ENCODE assay signal across 23 cellular contexts in the genomic region with DNA sequence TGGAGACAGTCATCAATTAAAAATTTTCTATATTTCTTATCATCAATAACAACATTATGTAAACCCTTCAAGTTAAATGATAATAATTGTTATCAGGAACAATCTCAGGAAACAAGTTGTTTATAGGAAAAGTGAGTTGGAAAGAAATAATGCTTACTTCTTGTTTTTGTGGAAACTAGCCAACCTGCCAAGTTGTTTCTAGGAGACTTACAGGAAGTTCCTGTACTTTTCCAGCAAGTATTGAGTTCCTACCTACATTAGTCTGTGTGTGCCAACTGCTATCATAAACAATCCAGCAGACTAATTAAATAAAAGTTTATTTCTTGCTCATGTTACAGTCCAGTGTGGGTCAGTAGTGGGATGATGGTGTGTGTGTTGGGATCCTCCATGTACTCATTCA. TPM values are rescaled to one million over a fixed set of nuclear protein-coding genes. Genes with fewer than 3 reads are reported as not detected.
DNase-seq lines count a peak whose midpoint lies in the region; ATAC-seq and TF ChIP-seq lines count a peak whose summit lies in the region.
"Had no signal": no experiment of that assay in that cellular context is flagged by ENCODE, and none has a peak within 500 bp of the region (broad histone marks: within the 10 kb centered on the region; RNA-seq: fewer than 3 reads in every experiment).

No MANE protein-coding gene starts in this region.

- H3K4me3 ChIP-seq in subcutaneous abdominal adipose tissue (ENCODE audit: low read depth in 1 of 5, low read length in 5 of 5) (no peak overlapping the region), gastroesophageal sphincter (no peak overlapping the region)
- H3K4me3 ChIP-seq: BLaER1 treated with 17β-estradiol and CSF1 and Interleukin-3, amounts not matched to agents 10 nM and 100 nM; GM12878; HAP-1 had no signal

- peak overlapping the region; percentile 2 for H3K27ac ChIP-seq in subcutaneous abdominal adipose tissue (ENCODE audit: low read depth, low read length)
- no peak overlapping the region for H3K27ac ChIP-seq in gastroesophageal sphincter
- H3K27ac ChIP-seq: 22Rv1; BLaER1 treated with 17β-estradiol and CSF1 and Interleukin-3, amounts not matched to agents 10 nM and 100 nM had no signal

- H3K9me3 ChIP-seq in subcutaneous abdominal adipose tissue (ENCODE audit: control insufficient read depth in 5 of 5, low read length in 5 of 5) (peaks cover 0 to 3% (median 0%) of the 10 kb centered on the region in 5 donors), gastroesophageal sphincter (peaks cover 0 to 14% (median 0%) of the 10 kb centered on the region in 3 donors)
- H3K9me3 ChIP-seq: HAP-1 had no signal

- H3K9ac ChIP-seq in subcutaneous abdominal adipose tissue (ENCODE audit: low read length in 5 of 5): no peak overlapping the region
- H3K9ac ChIP-seq: BLaER1 treated with 17β-estradiol and CSF1 and Interleukin-3, amounts not matched to agents 10 nM and 100 nM had no signal

- peaks cover 8% of the 10 kb centered on the region for H3K27me3 Mint-ChIP-seq in activated CD4-positive, alpha-beta memory T cell treated with anti-CD3 and anti-CD28 coated beads for 36 hours

- peaks cover 12% of the 10 kb centered on the region for H3K9me3 Mint-ChIP-seq in activated CD4-positive, alpha-beta memory T cell treated with anti-CD3 and anti-CD28 coated beads for 36 hours

- H3K27me3 ChIP-seq in subcutaneous abdominal adipose tissue (ENCODE audit: control insufficient read depth in 5 of 5, insufficient read depth in 4 of 5, low read length in 5 of 5): no peaks in the 10 kb centered on the region
- peaks cover 7% of the 10 kb centered on the region for H3K27me3 ChIP-seq in gastroesophageal sphincter
- H3K27me3 ChIP-seq: BLaER1 treated with 17β-estradiol and CSF1 and Interleukin-3, amounts not matched to agents 10 nM and 100 nM had no signal

- POLR2A ChIA-PET in activated CD4-positive, alpha-beta memory T cell treated with anti-CD3 and anti-CD28 coated beads for 36 hours (lab: Charles Lee): no interaction called here

- no peak overlapping the region for H3K27ac Mint-ChIP-seq in activated CD4-positive, alpha-beta memory T cell treated with anti-CD3 and anti-CD28 coated beads for 36 hours
- H3K27ac Mint-ChIP-seq: B cell; CD4-positive, CD25-positive, alpha-beta regulatory T cell; CD8-positive, alpha-beta memory T cell had no signal

- H3K36me3 ChIP-seq in subcutaneous abdominal adipose tissue (ENCODE audit: control insufficient read depth in 5 of 5, insufficient read depth in 5 of 5, low read length in 5 of 5) (peaks cover 0 to 6% (median 0%) of the 10 kb centered on the region in 5 donors), gastroesophageal sphincter (no peaks in the 10 kb centered on the region)
- H3K36me3 ChIP-seq: BLaER1 treated with 17β-estradiol and CSF1 and Interleukin-3, amounts not matched to agents 10 nM and 100 nM; HAP-1 had no signal

- no peaks in the 10 kb centered on the region for H3K36me3 Mint-ChIP-seq in activated CD4-positive, alpha-beta memory T cell treated with anti-CD3 and anti-CD28 coated beads for 36 hours
- H3K36me3 Mint-ChIP-seq: CD4-positive, CD25-positive, alpha-beta regulatory T cell had no signal

- H3K4me1 ChIP-seq in subcutaneous abdominal adipose tissue (ENCODE audit: control insufficient read depth in 5 of 5, insufficient read depth in 5 of 5, low read length in 5 of 5) (peaks cover 0 to 56% (median 26%) of the 10 kb centered on the region in 5 donors), gastroesophageal sphincter (peaks cover 0 to 6% (median 0%) of the 10 kb centered on the region in 3 donors)
- H3K4me1 ChIP-seq: HAP-1 had no signal

- no peak overlapping the region for H3K4me3 Mint-ChIP-seq in activated CD4-positive, alpha-beta memory T cell treated with anti-CD3 and anti-CD28 coated beads for 36 hours
- H3K4me3 Mint-ChIP-seq: B cell; CD4-positive, CD25-positive, alpha-beta regulatory T cell; CD8-positive, alpha-beta memory T cell had no signal

- intact Hi-C loops in activated CD4-positive, alpha-beta memory T cell treated with anti-CD3 and anti-CD28 coated beads for 36 hours (cut with micrococcal nuclease): no loop called here

- no peaks in the 10 kb centered on the region for H3K4me1 Mint-ChIP-seq in activated CD4-positive, alpha-beta memory T cell treated with anti-CD3 and anti-CD28 coated beads for 36 hours (ENCODE audit: low read depth)
- H3K4me1 Mint-ChIP-seq: B cell; CD4-positive, CD25-positive, alpha-beta regulatory T cell had no signal

- DNase-seq in H4 (ENCODE audit: low spot score) (peak; percentile 69), dermis blood vessel endothelial cell (peak; percentile 83), lung microvascular endothelial cell (ENCODE audit: low read depth in 2 of 2) (peak; percentile 24 to 88)
- no peak for DNase-seq in activated CD4-positive, alpha-beta memory T cell treated with anti-CD3 and anti-CD28 coated beads for 36 hours
- DNase-seq: CD4-positive, CD25-positive, alpha-beta regulatory T cell; CD8-positive, alpha-beta memory T cell; COR-L47; DMS 273 treated with DMSO at 0.1 percent for 48 hours; DMS53; DND-41; EL had no signal

- ATAC-seq in GM21381 (IDR thresholded peaks at IDR 0.05; ENCODE audit: unreplicated experiment) (no peak), gastroesophageal sphincter (no peak)
- ATAC-seq: GM12878 had no signal

- CTCF ChIA-PET in activated CD4-positive, alpha-beta memory T cell treated with anti-CD3 and anti-CD28 coated beads for 36 hours (lab: Charles Lee): interaction anchor here (0.9 to 1.2 kb wide), 3 partner anchors 12 to 160 kb away, joined by 3 to 4 read pairs (median 3); no protein-coding TSS in a partner anchor

- no peak for TF ChIP-seq CTCF in gastroesophageal sphincter (IDR thresholded peaks at IDR 0.05)

- no peak for TF ChIP-seq EP300 in gastroesophageal sphincter (IDR thresholded peaks at IDR 0.05)

- TF ChIP-seq POLR2A in gastroesophageal sphincter (IDR thresholded peaks at IDR 0.05): no peak

RNA-seq across cellular contexts. Expression of a gene that starts 1.6 kb away (rescaled TPM):
- total RNA-seq in H4 (2014; rRNA removed; shearing (Covaris generic)): not detected in 2 replicates
- total RNA-seq in dermis blood vessel endothelial cell (14.2 and 24.2 TPM in 2 replicates), lung microvascular endothelial cell (3.9 and 4.6 TPM in 2 replicates), gastroesophageal sphincter (10 to 100 TPM in 3 of 4 donors, 1 to 10 TPM in 1; 6.5 to 57.5 (median 38.0) TPM)
- not detected for total RNA-seq in activated CD4-positive, alpha-beta memory T cell treated with anti-CD3 and anti-CD28 coated beads for 36 hours
- total RNA-seq: A673; B cell; CD4-positive, CD25-positive, alpha-beta regulatory T cell; CD8-positive, alpha-beta memory T cell; G401; GM12878; H1; HT1080 had no signal

RNA-seq across cellular contexts. Expression of a gene that starts 6.9 kb away (rescaled TPM):
- not detected in 2 replicates for total RNA-seq in H4 (2014; rRNA removed; shearing (Covaris generic))
- total RNA-seq in dermis blood vessel endothelial cell (0.37 and 0.68 TPM in 2 replicates), lung microvascular endothelial cell (under 0.01 TPM in 1 of 2 replicates, not detected in the other), gastroesophageal sphincter (not detected)
- not detected for total RNA-seq in activated CD4-positive, alpha-beta memory T cell treated with anti-CD3 and anti-CD28 coated beads for 36 hours
- total RNA-seq: A673; B cell; CD4-positive, CD25-positive, alpha-beta regulatory T cell; CD8-positive, alpha-beta memory T cell; G401; GM12878; H1; HT1080 had no signal

RNA-seq across cellular contexts. Expression of a gene that starts 13.2 kb away (rescaled TPM):
- not detected in 2 replicates for total RNA-seq in H4 (2014; rRNA removed; shearing (Covaris generic))
- total RNA-seq in dermis blood vessel endothelial cell (not detected in 2 replicates), lung microvascular endothelial cell (not detected in 2 replicates), gastroesophageal sphincter (not detected)
- not detected for total RNA-seq in activated CD4-positive, alpha-beta memory T cell treated with anti-CD3 and anti-CD28 coated beads for 36 hours
- total RNA-seq: A673; B cell; CD4-positive, CD25-positive, alpha-beta regulatory T cell; CD8-positive, alpha-beta memory T cell; G401; GM12878; H1; HT1080 had no signal

RNA-seq across cellular contexts. Expression of a gene that starts 29.6 kb away (rescaled TPM):
- total RNA-seq in H4 (2014; rRNA removed; shearing (Covaris generic)): not detected in 2 replicates
- total RNA-seq in dermis blood vessel endothelial cell (2.2 and 7.5 TPM in 2 replicates), lung microvascular endothelial cell (0.65 and 0.99 TPM in 2 replicates), gastroesophageal sphincter (10 to 100 TPM in 1 of 4 donors, 1 to 10 TPM in 2, not detected in 1; 1.2 to 12.9 (median 7.3) TPM)
- not detected for total RNA-seq in activated CD4-positive, alpha-beta memory T cell treated with anti-CD3 and anti-CD28 coated beads for 36 hours
- total RNA-seq: A673; B cell; CD4-positive, CD25-positive, alpha-beta regulatory T cell; G401; H1; HT1080 had no signal

RNA-seq across cellular contexts. Expression of a gene that starts 44.7 kb away (rescaled TPM):
- not detected in 2 replicates for total RNA-seq in H4 (2014; rRNA removed; shearing (Covaris generic))
- total RNA-seq in dermis blood vessel endothelial cell (not detected in 2 replicates), lung microvascular endothelial cell (not detected in 2 replicates), gastroesophageal sphincter (not detected)
- not detected for total RNA-seq in activated CD4-positive, alpha-beta memory T cell treated with anti-CD3 and anti-CD28 coated beads for 36 hours
- total RNA-seq: A673; B cell; CD4-positive, CD25-positive, alpha-beta regulatory T cell; CD8-positive, alpha-beta memory T cell; G401; GM12878; H1; HT1080 had no signal
